In the genomic region with DNA sequence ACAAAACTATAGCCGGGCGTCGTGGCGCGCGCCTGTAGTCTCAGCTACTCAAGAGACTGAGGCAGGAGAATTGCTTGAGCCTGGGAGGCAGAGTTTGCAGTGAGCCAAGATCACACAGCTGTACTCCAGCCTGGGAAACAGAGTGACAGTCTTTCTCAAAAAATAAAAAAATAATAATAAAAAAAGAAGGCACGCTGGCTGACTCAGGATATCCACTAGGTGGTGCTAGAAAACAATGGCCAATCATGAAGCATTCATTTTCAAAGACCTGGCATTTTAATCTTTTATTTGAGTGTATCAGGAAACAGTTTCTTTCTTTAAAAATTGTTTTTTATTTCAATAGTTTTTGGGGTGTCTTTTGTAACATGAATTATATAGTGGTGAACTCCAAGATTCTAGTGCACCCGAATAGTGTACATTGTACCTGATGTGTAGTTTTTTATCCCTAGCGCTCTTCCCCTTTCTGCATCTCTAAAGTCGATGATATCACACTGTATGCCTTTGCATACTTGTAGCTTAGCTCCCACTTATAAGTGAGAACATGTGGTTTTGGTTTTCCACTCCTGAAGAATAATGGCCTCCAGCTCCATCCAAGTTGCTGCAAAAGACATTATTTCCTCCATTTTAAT, we compare ENCODE assay signal across 8 cellular contexts.
DNase-seq lines count a peak whose midpoint lies in the region; ATAC-seq and TF ChIP-seq lines count a peak whose summit lies in the region.

No MANE protein-coding gene starts in this region.

- ATAC-seq in HG03108 (IDR thresholded peaks at IDR 0.05; ENCODE audit: unreplicated experiment), result no peak

- H3K27ac ChIP-seq in adrenal gland, result no peak overlapping the region

- DNase-seq in DMS53 (lab: John Stamatoyannopoulos, UW) (peak; percentile 57), HuH-7 (ENCODE audit: low spot score) (peak; percentile 47), adrenal gland (peak in 2 of 7 donors; percentile 30 to 34), kidney epithelial cell (ENCODE audit: low read depth) (no peak), posterior cingulate gyrus (no peak), GM19240 (ENCODE audit: insufficient read length, low spot score) (no peak), OCI-M2 (lab: John Stamatoyannopoulos, UW; ENCODE audit: unreplicated experiment) (no peak)

- WGBS in adrenal gland, 4 donors, result 76 to 84% (median 79%) methylated on average over 9 to 10 of the region's 10 CpGs

- TF ChIP-seq POLR2A in adrenal gland (IDR thresholded peaks at IDR 0.05), result no peak

- H3K4me1 ChIP-seq in adrenal gland (replicated peaks in 1 of 2), result no peaks in the 10 kb centered on the region

- H3K9me3 ChIP-seq in adrenal gland (replicated peaks in 1 of 3), result no peaks in the 10 kb centered on the region

- no peak overlapping the region for H3K4me3 ChIP-seq in adrenal gland
- H3K4me3 ChIP-seq in kidney epithelial cell (ENCODE audit: low read depth, low read length), result no peak overlapping the region

- peak; percentile 63 to 82 (median 78) for TF ChIP-seq CTCF in adrenal gland (IDR thresholded peaks at IDR 0.05)
- TF ChIP-seq CTCF in kidney epithelial cell (IDR thresholded peaks at IDR 0.05; ENCODE audit: insufficient read depth, low read length, poor library complexity, severe bottlenecking), result peak; percentile 76

- H3K36me3 ChIP-seq in adrenal gland (replicated peaks in 1 of 2) (no peaks in the 10 kb centered on the region), kidney epithelial cell (ENCODE audit: control insufficient read depth, insufficient read depth, low read length) (no peaks in the 10 kb centered on the region)

- intact Hi-C loops in adrenal gland (cut with DNase I) (loop anchor here in 1 of 2 donors (5.0 kb wide), 1 partner anchor 120 kb away; no protein-coding TSS in a partner anchor), posterior cingulate gyrus (cut with DNase I) (no loop called here)

- H3K27me3 ChIP-seq in adrenal gland (no peaks in the 10 kb centered on the region), kidney epithelial cell (ENCODE audit: control insufficient read depth, insufficient read depth, low read length) (no peaks in the 10 kb centered on the region)

Comparison
In these comparisons a context has a peak if more than half of its experiments do, and no peak if none do; other contexts are left out.
1. DNase-seq: peak in DMS53 (single experiment) and HuH-7 (single experiment); none in kidney epithelial cell (single experiment), posterior cingulate gyrus (0 of 10), GM19240 (single experiment) and OCI-M2 (single experiment).